Comparison of ENCODE assay signal across 12 cellular contexts in the genomic region with DNA sequence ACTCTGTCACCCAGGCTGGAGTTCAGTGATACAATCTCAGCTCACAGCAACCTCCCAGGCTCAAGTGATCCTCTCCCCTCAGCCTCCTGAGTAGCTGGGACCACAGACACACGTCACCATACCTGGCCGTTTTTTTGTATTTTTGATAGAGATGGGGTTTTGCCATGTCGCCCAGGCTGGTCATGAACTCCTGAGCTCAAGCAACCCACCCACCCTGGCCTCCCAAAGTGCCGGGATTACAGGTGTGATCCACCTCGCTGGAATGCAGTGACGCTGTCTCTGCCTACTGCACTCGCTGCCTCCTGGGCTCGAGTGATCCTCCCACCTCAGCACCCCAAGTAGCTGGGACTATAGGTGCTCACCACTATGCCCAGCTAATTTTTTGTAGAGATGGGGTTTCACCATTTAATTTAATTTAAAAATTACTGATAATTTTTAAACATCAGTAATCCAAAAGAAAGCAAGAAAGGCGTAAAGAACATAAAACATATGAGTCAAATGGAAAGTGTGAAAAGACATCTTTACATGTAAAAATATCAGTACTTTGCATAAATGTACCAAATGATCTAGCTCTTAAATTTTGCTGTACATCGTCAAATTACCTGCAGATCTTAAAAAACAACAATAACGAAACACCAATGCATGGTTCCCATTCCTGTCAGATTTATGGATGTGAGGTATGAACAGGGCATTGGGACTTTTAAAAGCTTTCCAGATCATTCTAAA. TPM values are rescaled to one million over a fixed set of nuclear protein-coding genes. Genes with fewer than 3 reads are reported as not detected.
DNase-seq lines count a peak whose midpoint lies in the region; ATAC-seq, FAIRE-seq and TF ChIP-seq lines count a peak whose summit lies in the region.
"Had no signal": no experiment of that assay in that cellular context is flagged by ENCODE, and none has a peak within 500 bp of the region (broad histone marks: within the 10 kb centered on the region; RNA-seq: fewer than 3 reads in every experiment).

No MANE protein-coding gene starts in this region.

- no peaks in the 10 kb centered on the region for H3K9me2 ChIP-seq in Loucy (replicated peaks; ENCODE audit: low read depth, low read length)

- TF ChIP-seq EP300 in GM12878 (IDR thresholded peaks at IDR 0.05; ENCODE audit: borderline replicate concordance in 1 of 2, control insufficient read depth in 1 of 2, low read depth in 2 of 2, low read length in 2 of 2) (no peak), sigmoid colon (IDR thresholded peaks at IDR 0.05) (no peak)

- H3K4me1 Mint-ChIP-seq in activated T-cell treated with anti-CD3 and anti-CD28 coated beads, Interleukin-2, amount 50 U/mL, for 4 hours (ENCODE audit: low read depth), result peaks cover 44% of the 10 kb centered on the region

- POLR2A ChIA-PET in GM12878 (lab: Charles Lee), result interaction anchor here (0.6 to 1.8 kb wide), 3 partner anchors 8 to 146 kb away, joined by 3 to 5 read pairs (median 4); no protein-coding TSS in a partner anchor

- no peaks in the 10 kb centered on the region for H3K27me3 ChIP-seq in Loucy (ENCODE audit: insufficient read depth, low read length, poor library complexity, severe bottlenecking)
- H3K27me3 ChIP-seq in GM12878 (replicated peaks in 1 of 2; ENCODE audit: control insufficient read depth in 2 of 2, insufficient read depth in 2 of 2, low read length in 1 of 2), result no peaks in the 10 kb centered on the region
- no peaks in the 10 kb centered on the region for H3K27me3 ChIP-seq in sigmoid colon
- H3K27me3 ChIP-seq: gastrocnemius medialis, neutrophil, uterus had no signal

- no peak for TF ChIP-seq CTCF in Loucy (conservative IDR thresholded peaks at IDR 0.05; ENCODE audit: low read length)
- TF ChIP-seq CTCF in GM12878 (IDR thresholded peaks at IDR 0.05 in 2 of 3, conservative IDR thresholded peaks at IDR 0.05 in 1 of 3; ENCODE audit: control insufficient read depth in 2 of 3, extremely low read depth in 1 of 3, insufficient read depth in 1 of 3, low read depth in 3 of 3, low read length in 3 of 3), result no peak
- no peak for TF ChIP-seq CTCF in sigmoid colon (IDR thresholded peaks at IDR 0.05)

- H3K9me3 Mint-ChIP-seq in activated T-cell treated with anti-CD3 and anti-CD28 coated beads, Interleukin-2, amount 50 U/mL, for 4 hours, result no peaks in the 10 kb centered on the region

- RAD21 ChIA-PET in GM12878 (lab: Charles Lee; ENCODE audit: unreplicated experiment), result interaction anchor here (0.6 to 1.9 kb wide), 8 partner anchors 9 to 392 kb away, joined by 3 to 9 read pairs (median 4); no protein-coding TSS in a partner anchor

- TF ChIP-seq POLR2A in GM12878 (IDR thresholded peaks at IDR 0.05; ENCODE audit: low read depth, low read length) (no peak), sigmoid colon (IDR thresholded peaks at IDR 0.05) (no peak)

- TF ChIP-seq RAD21 in GM12878 (IDR thresholded peaks at IDR 0.05; ENCODE audit: insufficient read depth, low read depth, low read length), result no peak

- H3K79me2 ChIP-seq in Loucy (ENCODE audit: insufficient read depth, low read length) (peaks cover 63% of the 10 kb centered on the region), GM12878 (ENCODE audit: control insufficient read depth, insufficient read depth, low read length) (peaks cover 61% of the 10 kb centered on the region)

- H3K36me3 ChIP-seq in Loucy (ENCODE audit: insufficient read depth, low read length) (no peaks in the 10 kb centered on the region), GM12878 (ENCODE audit: control insufficient read depth in 2 of 2, insufficient read depth in 2 of 2, low read length in 1 of 2) (0 out of 4 replicates have a peak, but pooled peaks cover 0 to 3% of the 10 kb centered on the region in 2 experiments), sigmoid colon (no peaks in the 10 kb centered on the region)
- H3K36me3 ChIP-seq: gastrocnemius medialis, uterus had no signal

- CTCF ChIA-PET in GM12878 (lab: Yijun Ruan, JAX), result interaction anchor here (1.0 to 5.8 kb wide), 7 partner anchors 9 to 235 kb away, joined by 3 to 90 read pairs (median 4); no protein-coding TSS in a partner anchor

- in situ Hi-C loops in GM12878 (cut with MboI), result no loop called here

- H3K9me3 ChIP-seq in Loucy (ENCODE audit: insufficient read depth, low read depth, low read length) (no peaks in the 10 kb centered on the region), GM12878 (replicated peaks; ENCODE audit: control insufficient read depth, insufficient read depth, low read length) (no peaks in the 10 kb centered on the region), sigmoid colon (no peaks in the 10 kb centered on the region)
- H3K9me3 ChIP-seq: gastrocnemius medialis, neutrophil, uterus had no signal

- no peak for ATAC-seq in activated T-cell treated with anti-CD3 and anti-CD28 coated beads, Interleukin-2, amount 50 U/mL, for 4 hours
- no peak for ATAC-seq in GM12878
- ATAC-seq: gastrocnemius medialis had no signal

- H3K4me1 ChIP-seq in Loucy (ENCODE audit: insufficient read depth, low read length, poor library complexity, severe bottlenecking), result peaks cover 33% of the 10 kb centered on the region
- peaks cover 7% of the 10 kb centered on the region for H3K4me1 ChIP-seq in GM12878 (ENCODE audit: control insufficient read depth, insufficient read depth, low read length)
- peaks cover 0 to 44% (median 26%) of the 10 kb centered on the region in 4 donors for H3K4me1 ChIP-seq in sigmoid colon
- H3K4me1 ChIP-seq: uterus had no signal

- H4K20me1 ChIP-seq in Loucy (ENCODE audit: insufficient read depth, low read length, poor library complexity, severe bottlenecking) (peaks cover 31% of the 10 kb centered on the region), GM12878 (ENCODE audit: control insufficient read depth, insufficient read depth) (no peaks in the 10 kb centered on the region)

- peak overlapping the region; percentile 24 for H3K4me3 Mint-ChIP-seq in activated T-cell treated with anti-CD3 and anti-CD28 coated beads, Interleukin-2, amount 50 U/mL, for 4 hours

- BruUV-seq in GM12878 (replicated peaks; lab: Mats Ljungman, UMichigan), result no TSS peak

- H2AFZ ChIP-seq in Loucy (ENCODE audit: low read length), result no peak overlapping the region
- peak overlapping the region; percentile 16 for H2AFZ ChIP-seq in GM12878 (ENCODE audit: control insufficient read depth, low read depth, low read length)

- SMC1A ChIA-PET in GM12878 (lab: Charles Lee; ENCODE audit: uncharacterized antibody, unreplicated experiment), result interaction anchor here (0.7 to 3.1 kb wide), 10 partner anchors 10 to 312 kb away, joined by 3 to 27 read pairs (median 4); no protein-coding TSS in a partner anchor

- FAIRE-seq in GM12878 (lab: Jason Lieb, UNC), result peak; percentile 83

- DNase-seq in activated T-cell treated with anti-CD3 and anti-CD28 coated beads, Interleukin-2, amount 50 U/mL, for 4 hours, result no peak
- no peak for DNase-seq in activated T-cell treated with anti-CD3 and anti-CD28 coated beads, Interleukin-2, amount 50 U/mL, for 1 hour
- DNase-seq in GM12878 (ENCODE audit: low read depth, low spot score), result no peak
- DNase-seq in sigmoid colon, result peak; percentile 39
- no peak for DNase-seq in NCI-H2029 treated with DMSO at 0.1 percent for 48 hours (lab: John Stamatoyannopoulos, UW)
- DNase-seq in GF-D8 (lab: John Stamatoyannopoulos, UW), result no peak
- no peak for DNase-seq in AML-193 (lab: John Stamatoyannopoulos, UW)
- DNase-seq: gastrocnemius medialis, uterus, WERI-Rb-1 had no signal

- peaks cover 14% of the 10 kb centered on the region for H3K36me3 Mint-ChIP-seq in activated T-cell treated with anti-CD3 and anti-CD28 coated beads, Interleukin-2, amount 50 U/mL, for 4 hours (ENCODE audit: insufficient read depth)

- intact Hi-C loops in GM12878 (cut with micrococcal nuclease; ENCODE audit: unreplicated experiment), result loop anchor here (5.0 to 10.0 kb wide), 3 partner anchors 238 to 325 kb away; a partner anchor contains a TSS
- intact Hi-C loops in sigmoid colon (cut with DNase I), result loop anchor here (5.0 to 10.0 kb wide), 2 partner anchors 62 to 325 kb away; a partner anchor contains a TSS

- H3K27ac ChIP-seq in GM12878 (ENCODE audit: control insufficient read depth, insufficient read depth) (peak overlapping the region; percentile 44), sigmoid colon (no peak overlapping the region)
- H3K27ac ChIP-seq: gastrocnemius medialis, neutrophil, uterus, WERI-Rb-1 had no signal

- H3K27me3 Mint-ChIP-seq in activated T-cell treated with anti-CD3 and anti-CD28 coated beads, Interleukin-2, amount 50 U/mL, for 4 hours (ENCODE audit: low read depth), result no peaks in the 10 kb centered on the region

- peak overlapping the region; percentile 96 for H3K9ac ChIP-seq in Loucy (ENCODE audit: low read depth, low read length, poor library complexity, severe bottlenecking)
- no peak overlapping the region; the same call in 1 of the 2 replicates for H3K9ac ChIP-seq in GM12878 (ENCODE audit: control insufficient read depth, insufficient read depth, low read length)

- H3K4me2 ChIP-seq in Loucy (ENCODE audit: low read depth, low read length, poor library complexity, severe bottlenecking), result peak overlapping the region; percentile 92
- H3K4me2 ChIP-seq in GM12878 (ENCODE audit: control insufficient read depth, insufficient read depth), result peak overlapping the region; percentile 51

- WGBS in GM12878 (ENCODE audit: insufficient coverage, insufficient replicate concordance, low lambda C conversion rate, missing lambda C conversion rate), result 3% methylated on average over 11 of the region's 11 CpGs
- 91 to 92% methylated on average over 11 of the region's 11 CpGs for WGBS in sigmoid colon, 2 donors

- H3F3A ChIP-seq in Loucy (ENCODE audit: low read depth), result no peaks in the 10 kb centered on the region

- H3K4me3 ChIP-seq in Loucy (ENCODE audit: low read length, poor library complexity, severe bottlenecking) (peak overlapping the region; percentile 97), GM12878 (peak overlapping the region; percentile 77), sigmoid colon (no peak overlapping the region)
- H3K4me3 ChIP-seq: gastrocnemius medialis, uterus had no signal

RNA-seq across cellular contexts. Expression of a gene that starts 2.8 kb away (rescaled TPM):
- total RNA-seq in activated T-cell treated with anti-CD3 and anti-CD28 coated beads, Interleukin-2, amount 50 U/mL, for 4 hours, result 10 to 100 TPM; 13.9 to 16.6 (median 15.5) TPM
- 66.1 and 67.1 TPM in 2 replicates for total RNA-seq in GM12878 (2013; cell fraction: nucleolus; rRNA removed)
- total RNA-seq in GM12878 (2014; rRNA removed) (7.6 and 8.2 TPM in 2 replicates), GM12878 (2014; rRNA removed; fragmentation: Illumina TruSeq; extraction: Trizol) (7.1 and 8.2 TPM in 2 replicates), GM12878 (2021) (14.4 and 15.0 TPM in 2 replicates), sigmoid colon (10 to 100 TPM; 18.9 to 26.6 (median 22.4) TPM)
- polyA plus RNA-seq in GM12878 (2011; ENCODE audit: low read depth), result 2.4 TPM
- polyA plus RNA-seq in GM12878 (2011; rRNA removed) (4.6 and 6.0 TPM in 2 replicates), GM12878 (2014; fragmentation: Illumina TruSeq; extraction: Trizol) (5.3 and 5.4 TPM in 2 replicates), GM12878 (2014; fragmentation: Nextera tagmentation; extraction: Ambion mirVana) (1 to 10 TPM; 1.0 to 1.3 TPM), GM12878 (2014; rRNA removed) (6.1 and 6.5 TPM in 2 replicates), GM12878 (2016; fragmentation: Nextera tagmentation; extraction: Ambion mirVana) (1 to 10 TPM; 5.7 to 5.8 TPM), sigmoid colon (1 to 10 TPM in 1 of 3 donors, under 1 TPM in 2; 0.60 to 3.4 (median 0.92) TPM)
- polyA plus RNA-seq in GM12878 (2011; cell fraction: cytosol; rRNA removed), result 4.5 and 5.1 TPM in 2 replicates
- polyA plus RNA-seq in GM12878 (2011; cell fraction: nucleus; rRNA removed), result 24.3 and 24.5 TPM in 2 replicates
- 3.1 and 4.3 TPM in 2 replicates for polyA plus RNA-seq in GM12878 (2012)
- 31.3 and 34.7 TPM in 2 replicates for polyA minus RNA-seq in GM12878 (2011; rRNA and poly(A)+ RNA removed)
- 8.6 and 13.2 TPM in 2 replicates for polyA minus RNA-seq in GM12878 (2011; cell fraction: cytosol; rRNA and poly(A)+ RNA removed)
- polyA minus RNA-seq in GM12878 (2011; cell fraction: nucleus; rRNA and poly(A)+ RNA removed), result 48.0 and 85.9 TPM in 2 replicates

Comparison
In these comparisons a context has a peak if more than half of its experiments do, and no peak if none do; other contexts are left out.
1. H3K4me3 ChIP-seq: peak in Loucy (single experiment) and GM12878 (single experiment); none in sigmoid colon (0 of 4).